ENCODE assay signal across 19 cellular contexts in the genomic region with DNA sequence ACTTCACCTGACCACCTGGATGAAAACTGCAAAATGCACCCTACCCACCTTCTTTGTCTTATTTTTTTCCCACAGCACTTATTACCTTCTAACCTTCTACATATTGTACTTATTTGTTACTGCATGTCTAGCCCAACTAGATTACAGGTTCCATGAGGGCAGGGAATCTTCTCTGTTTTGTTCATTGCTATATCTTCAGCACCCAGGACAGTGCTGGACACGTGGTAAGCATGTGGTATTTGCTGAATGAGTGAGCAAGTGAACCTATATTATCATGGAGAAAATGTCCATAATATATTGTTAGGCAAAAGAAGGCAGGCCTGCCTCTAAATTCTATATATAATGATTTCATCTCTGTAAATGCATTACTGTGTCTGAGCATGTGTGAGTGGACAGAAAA.
DNase-seq lines count a peak whose midpoint lies in the region; ATAC-seq and TF ChIP-seq lines count a peak whose summit lies in the region.
"Had no signal": no experiment of that assay in that cellular context is flagged by ENCODE, and none has a peak within 500 bp of the region (broad histone marks: within the 10 kb centered on the region; RNA-seq: fewer than 3 reads in every experiment).

No MANE protein-coding gene starts in this region.

- no peaks in the 10 kb centered on the region for H3K36me3 ChIP-seq in neutrophil
- H3K36me3 ChIP-seq: MG63 had no signal

- no peaks in the 10 kb centered on the region for H3K27me3 ChIP-seq in neutrophil
- H3K27me3 ChIP-seq: BLaER1 treated with 17β-estradiol and CSF1 and Interleukin-3, amounts not matched to agents 10 nM and 100 nM; MG63 had no signal

- POLR2A ChIA-PET in activated CD8-positive, alpha-beta T cell treated with anti-CD3 and anti-CD28 coated beads for 36 hours (lab: Charles Lee): interaction anchor here (0.6 to 3.9 kb wide), 3 partner anchors 13 to 176 kb away, joined by 4 to 16 read pairs (median 4); no protein-coding TSS in a partner anchor

- peak overlapping the region; percentile 53 for H3K27ac ChIP-seq in neutrophil
- H3K27ac ChIP-seq: 22Rv1; BLaER1 treated with 17β-estradiol and CSF1 and Interleukin-3, amounts not matched to agents 10 nM and 100 nM had no signal

- TF ChIP-seq CTCF in activated CD8-positive, alpha-beta T cell treated with anti-CD3 and anti-CD28 coated beads for 36 hours (IDR thresholded peaks at IDR 0.05): no peak
- TF ChIP-seq CTCF in neutrophil (IDR thresholded peaks at IDR 0.05): no peak

- peaks cover 2% of the 10 kb centered on the region in 2 donors for H3K9me3 Mint-ChIP-seq in activated T-cell treated with anti-CD3 and anti-CD28 coated beads, Interleukin-2, amount 50 U/mL, for 72 hours
- H3K9me3 Mint-ChIP-seq in activated CD8-positive, alpha-beta T cell treated with anti-CD3 and anti-CD28 coated beads for 36 hours: no peaks in the 10 kb centered on the region

- peak overlapping the region; percentile 62 for H3K27ac Mint-ChIP-seq in activated T-cell treated with anti-CD3 and anti-CD28 coated beads, Interleukin-2, amount 50 U/mL, for 72 hours
- H3K27ac Mint-ChIP-seq in activated CD8-positive, alpha-beta T cell treated with anti-CD3 and anti-CD28 coated beads for 36 hours: peak overlapping the region; percentile 26

- H3K4me3 Mint-ChIP-seq in activated T-cell treated with anti-CD3 and anti-CD28 coated beads, Interleukin-2, amount 50 U/mL, for 72 hours: peak overlapping the region; percentile 68 to 78
- H3K4me3 Mint-ChIP-seq in activated CD8-positive, alpha-beta T cell treated with anti-CD3 and anti-CD28 coated beads for 36 hours: no peak overlapping the region

- H3K4me1 ChIP-seq in neutrophil (ENCODE audit: control insufficient read depth in 1 of 2, insufficient read depth in 1 of 2, low read depth in 1 of 2, low read length in 1 of 2): no peaks in the 10 kb centered on the region
- H3K4me1 ChIP-seq: BLaER1 treated with 17β-estradiol and CSF1 and Interleukin-3, amounts not matched to agents 10 nM and 100 nM had no signal

- H3K27me3 Mint-ChIP-seq in activated T-cell treated with anti-CD3 and anti-CD28 coated beads, Interleukin-2, amount 50 U/mL, for 72 hours (ENCODE audit: low read depth): no peaks in the 10 kb centered on the region
- no peaks in the 10 kb centered on the region for H3K27me3 Mint-ChIP-seq in activated CD8-positive, alpha-beta T cell treated with anti-CD3 and anti-CD28 coated beads for 36 hours

- H3K4me3 ChIP-seq in neutrophil (ENCODE audit: low read depth in 1 of 2, low read length in 1 of 2): no peak overlapping the region
- H3K4me3 ChIP-seq: BLaER1 treated with 17β-estradiol and CSF1 and Interleukin-3, amounts not matched to agents 10 nM and 100 nM; MG63 had no signal

- H3K4me1 Mint-ChIP-seq in activated T-cell treated with anti-CD3 and anti-CD28 coated beads, Interleukin-2, amount 50 U/mL, for 72 hours (ENCODE audit: low read depth): peaks cover 80% of the 10 kb centered on the region
- H3K4me1 Mint-ChIP-seq in activated CD8-positive, alpha-beta T cell treated with anti-CD3 and anti-CD28 coated beads for 36 hours (ENCODE audit: low read depth): peaks cover 57% of the 10 kb centered on the region

- ATAC-seq in activated T-cell treated with anti-CD3 and anti-CD28 coated beads, Interleukin-2, amount 50 U/mL, for 72 hours (replicated peaks in 1 of 2): no peak
- no peak for ATAC-seq in activated CD8-positive, alpha-beta T cell treated with anti-CD3 and anti-CD28 coated beads for 36 hours
- ATAC-seq: HCT116, Panc1, Right ventricle myocardium inferior had no signal

- CTCF ChIA-PET in activated CD8-positive, alpha-beta T cell treated with anti-CD3 and anti-CD28 coated beads for 36 hours (lab: Charles Lee): interaction anchor here (0.9 to 1.8 kb wide), 5 partner anchors 10 to 202 kb away, joined by 3 to 4 read pairs (median 3); no protein-coding TSS in a partner anchor

- DNase-seq in DMS 273 (lab: John Stamatoyannopoulos, UW; ENCODE audit: unreplicated experiment) (peak; percentile 18), DMS 273 treated with DMSO at 0.1 percent for 48 hours (lab: John Stamatoyannopoulos, UW) (no peak), EL (no peak)
- no peak for DNase-seq in activated T-cell treated with anti-CD3 and anti-CD28 coated beads, Interleukin-2, amount 50 U/mL, for 72 hours
- DNase-seq in activated T-cell treated with anti-CD3 and anti-CD28 coated beads, Interleukin-2, amount 50 U/mL, for 1 hour: no peak
- DNase-seq in activated CD8-positive, alpha-beta T cell treated with anti-CD3 and anti-CD28 coated beads for 36 hours: peak; percentile 25
- DNase-seq in activated effector memory CD4-positive, alpha-beta T cell treated with anti-CD3 and anti-CD28 coated beads, Interleukin-2, amount 50 U/mL, for 16 hours: no peak
- DNase-seq: DMS53, MG63, NCI-H1105 treated with DMSO at 0.1 percent for 48 hours, NCI-H187, NCI-H446, NCI-H774 had no signal

- intact Hi-C loops in activated CD8-positive, alpha-beta T cell treated with anti-CD3 and anti-CD28 coated beads for 36 hours (cut with micrococcal nuclease): loop anchor here (5.0 kb wide), 1 partner anchor 48 kb away; no protein-coding TSS in a partner anchor

- H3K36me3 Mint-ChIP-seq in activated T-cell treated with anti-CD3 and anti-CD28 coated beads, Interleukin-2, amount 50 U/mL, for 72 hours (ENCODE audit: insufficient read depth in 2 of 2): peaks cover 19 to 22% of the 10 kb centered on the region in 2 donors
- H3K36me3 Mint-ChIP-seq in activated CD8-positive, alpha-beta T cell treated with anti-CD3 and anti-CD28 coated beads for 36 hours (ENCODE audit: low read depth): peaks cover 11% of the 10 kb centered on the region

- H3K9me3 ChIP-seq in neutrophil: no peaks in the 10 kb centered on the region
- H3K9me3 ChIP-seq: BLaER1 treated with 17β-estradiol and CSF1 and Interleukin-3, amounts not matched to agents 10 nM and 100 nM; MG63 had no signal

Comparison
In these comparisons a context has a peak if more than half of its experiments do, and no peak if none do; other contexts are left out.
1. DNase-seq: peak in DMS 273 (single experiment) and activated CD8-positive, alpha-beta T cell treated with anti-CD3 and anti-CD28 coated beads for 36 hours (single experiment); none in DMS 273 treated with DMSO at 0.1 percent for 48 hours (single experiment), activated T-cell treated with anti-CD3 and anti-CD28 coated beads, Interleukin-2, amount 50 U/mL, for 72 hours (0 of 2), activated T-cell treated with anti-CD3 and anti-CD28 coated beads, Interleukin-2, amount 50 U/mL, for 1 hour (single experiment), activated effector memory CD4-positive, alpha-beta T cell treated with anti-CD3 and anti-CD28 coated beads, Interleukin-2, amount 50 U/mL, for 16 hours (single experiment) and EL (single experiment).